In the genomic region with DNA sequence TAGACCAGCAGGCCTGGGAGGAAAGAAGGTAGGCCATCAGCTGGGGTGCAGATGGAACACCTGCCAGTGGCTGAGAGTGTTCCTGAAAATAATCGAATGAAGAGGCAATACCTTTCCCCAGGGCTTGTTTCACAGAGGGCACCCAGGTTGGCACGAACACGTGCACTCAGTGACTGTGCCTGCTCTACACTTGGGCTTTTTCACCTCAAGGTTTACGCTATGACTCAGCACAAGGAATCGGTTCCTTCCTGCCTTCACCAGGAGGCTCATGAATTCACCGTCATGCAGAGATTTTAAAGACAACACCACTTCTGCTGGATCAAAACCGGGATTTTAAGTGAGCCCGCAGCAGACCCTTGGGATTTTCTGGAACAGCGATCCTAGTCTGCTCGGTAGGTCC, we compare ENCODE assay signal across 10 cellular contexts.
DNase-seq lines count a peak whose midpoint lies in the region; ATAC-seq, FAIRE-seq and TF ChIP-seq lines count a peak whose summit lies in the region.
"Had no signal": no experiment of that assay in that cellular context is flagged by ENCODE, and none has a peak within 500 bp of the region (broad histone marks: within the 10 kb centered on the region; RNA-seq: fewer than 3 reads in every experiment).

No MANE protein-coding gene starts in this region.

- FAIRE-seq in bronchial epithelial cell (lab: Jason Lieb, UNC), result no peak

- peaks cover 20% of the 10 kb centered on the region for H3K4me1 Mint-ChIP-seq in progenitor cell of endocrine pancreas (ENCODE audit: low read depth)

- peaks cover 55% of the 10 kb centered on the region for H3K27me3 Mint-ChIP-seq in progenitor cell of endocrine pancreas

- peak overlapping the region; percentile 14 for H3K27ac ChIP-seq in rectal smooth muscle tissue (ENCODE audit: low read depth, low read length)
- H3K27ac ChIP-seq: cardiac muscle cell, psoas muscle had no signal

- ATAC-seq in GM18498 (IDR thresholded peaks at IDR 0.05; ENCODE audit: unreplicated experiment) (peak; percentile 55), HG03442 (IDR thresholded peaks at IDR 0.05; ENCODE audit: unreplicated experiment) (peak; percentile 71), left colon (no peak)
- ATAC-seq: psoas muscle had no signal

- no peaks in the 10 kb centered on the region for H3K36me3 ChIP-seq in bronchial epithelial cell (ENCODE audit: control insufficient read depth, insufficient read depth, low read length)
- no peaks in the 10 kb centered on the region for H3K36me3 ChIP-seq in rectal smooth muscle tissue (ENCODE audit: control insufficient read depth, insufficient read depth, low read length)
- H3K36me3 ChIP-seq: cardiac muscle cell had no signal

- H3K9me3 Mint-ChIP-seq in progenitor cell of endocrine pancreas (ENCODE audit: low read depth), result no peaks in the 10 kb centered on the region

- H3K4me3 ChIP-seq in bronchial epithelial cell (ENCODE audit: low read depth, low read length), result no peak overlapping the region
- no peak overlapping the region for H3K4me3 ChIP-seq in rectal smooth muscle tissue (ENCODE audit: low read length)
- H3K4me3 ChIP-seq: cardiac muscle cell, psoas muscle had no signal

- intact Hi-C loops in left colon (cut with DNase I, micrococcal nuclease), result no loop called here

- peak; percentile 62 for DNase-seq in bronchial epithelial cell (ENCODE audit: low read depth)
- DNase-seq in progenitor cell of endocrine pancreas (ENCODE audit: low spot score, unreplicated experiment), result no peak
- DNase-seq in left colon, result no peak
- DNase-seq in mucosa of gallbladder (ENCODE audit: low spot score), result no peak
- DNase-seq: NCI-H446 treated with DMSO at 0.1 percent for 48 hours, psoas muscle had no signal

- no peak overlapping the region for H3K4me3 Mint-ChIP-seq in progenitor cell of endocrine pancreas (ENCODE audit: low read depth)

- H3K4me1 ChIP-seq in rectal smooth muscle tissue (ENCODE audit: control insufficient read depth, insufficient read depth, low read length), result peaks cover 46% of the 10 kb centered on the region

- no peak overlapping the region for H3K27ac Mint-ChIP-seq in progenitor cell of endocrine pancreas

- H3K36me3 Mint-ChIP-seq in progenitor cell of endocrine pancreas (ENCODE audit: insufficient read depth), result no peaks in the 10 kb centered on the region

- TF ChIP-seq CTCF in bronchial epithelial cell (IDR thresholded peaks at IDR 0.05; ENCODE audit: insufficient read depth, low read length, severe bottlenecking) (no peak), progenitor cell of endocrine pancreas (IDR thresholded peaks at IDR 0.05; ENCODE audit: unreplicated experiment) (no peak)

- no peak overlapping the region for H3K9ac ChIP-seq in rectal smooth muscle tissue (ENCODE audit: low read length)

- no peaks in the 10 kb centered on the region for H3K27me3 ChIP-seq in bronchial epithelial cell (ENCODE audit: control insufficient read depth, insufficient read depth, low read length)
- no peaks in the 10 kb centered on the region for H3K27me3 ChIP-seq in rectal smooth muscle tissue (ENCODE audit: control insufficient read depth, insufficient read depth, low read length)
- H3K27me3 ChIP-seq: cardiac muscle cell had no signal
